Comparison of ENCODE assay signal across 1 cellular context in genomic region chr2:138421971-138422335, GRCh38.
TF ChIP-seq lines count a peak whose summit lies in the region.

No MANE protein-coding gene starts in this region.

TF ChIP-seq in GM23338, 12 proteins besides CTCF, POLR2A, EP300 and RAD21 (continued from another document):
- no peak for TF ChIP-seq REST (IDR thresholded peaks at IDR 0.05; ENCODE audit: unreplicated experiment)
